In the genomic region with DNA sequence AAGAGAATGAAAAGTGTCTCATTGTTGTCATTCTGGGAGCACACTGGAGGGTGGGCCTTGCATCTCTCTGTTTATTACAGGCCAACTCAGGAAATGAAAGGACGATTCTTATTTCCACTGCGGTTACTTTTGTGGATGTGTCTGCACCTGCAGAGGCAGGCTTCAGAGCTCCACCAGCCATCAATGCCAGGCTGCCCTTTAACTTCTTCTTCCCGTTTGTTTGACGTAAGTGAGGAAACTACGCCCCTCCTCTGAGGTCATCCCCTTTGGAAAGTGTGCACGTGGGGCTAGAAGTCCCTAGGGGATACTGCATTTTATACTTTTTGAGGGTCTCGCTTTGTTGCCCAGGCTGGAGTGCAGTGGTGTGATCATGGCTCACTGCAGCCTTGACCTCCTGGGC, we compare ENCODE assay signal across 12 cellular contexts. TPM values are rescaled to one million over a fixed set of nuclear protein-coding genes. Genes with fewer than 3 reads are reported as not detected.
DNase-seq lines count a peak whose midpoint lies in the region; ATAC-seq and TF ChIP-seq lines count a peak whose summit lies in the region.
"Had no signal": no experiment of that assay in that cellular context is flagged by ENCODE, and none has a peak within 500 bp of the region (broad histone marks: within the 10 kb centered on the region; RNA-seq: fewer than 3 reads in every experiment).

No MANE protein-coding gene starts in this region.

- CTCF ChIA-PET in activated CD8-positive, alpha-beta T cell treated with anti-CD3 and anti-CD28 coated beads for 36 hours (lab: Charles Lee) = no interaction called here

- H3K36me3 ChIP-seq in thymus (ENCODE audit: control insufficient read depth, insufficient read depth) = peaks cover 13% of the 10 kb centered on the region

- peaks cover 34% of the 10 kb centered on the region for H3K4me1 Mint-ChIP-seq in activated CD8-positive, alpha-beta T cell treated with anti-CD3 and anti-CD28 coated beads for 36 hours (ENCODE audit: low read depth)

- H3K9me3 ChIP-seq in thymus (ENCODE audit: control insufficient read depth) = no peaks in the 10 kb centered on the region
- H3K9me3 ChIP-seq: left ventricle myocardium inferior had no signal

- peaks cover 34% of the 10 kb centered on the region for H3K4me1 ChIP-seq in thymus (ENCODE audit: control insufficient read depth, insufficient read depth, low read length)
- H3K4me1 ChIP-seq: foreskin keratinocyte had no signal

- H3K27me3 ChIP-seq in thymus (ENCODE audit: control insufficient read depth, insufficient read depth) = no peaks in the 10 kb centered on the region
- H3K27me3 ChIP-seq: foreskin keratinocyte had no signal

- peak overlapping the region; percentile 67 for H3K27ac ChIP-seq in thymus (ENCODE audit: low read depth)
- H3K27ac ChIP-seq: foreskin keratinocyte, left ventricle myocardium inferior had no signal

- H3K4me3 Mint-ChIP-seq in activated CD8-positive, alpha-beta T cell treated with anti-CD3 and anti-CD28 coated beads for 36 hours = no peak overlapping the region

- H3K4me3 ChIP-seq in thymus (ENCODE audit: low read length) = no peak overlapping the region
- H3K4me3 ChIP-seq: left ventricle myocardium inferior had no signal

- 14% methylated on average over 7 of the region's 7 CpGs for WGBS in thymus

- POLR2A ChIA-PET in activated CD8-positive, alpha-beta T cell treated with anti-CD3 and anti-CD28 coated beads for 36 hours (lab: Charles Lee) = interaction anchor here (1.4 kb wide), 1 partner anchor 10 kb away, joined by 4 read pairs; no protein-coding TSS in a partner anchor

- H3K9me3 Mint-ChIP-seq in activated CD8-positive, alpha-beta T cell treated with anti-CD3 and anti-CD28 coated beads for 36 hours = no peaks in the 10 kb centered on the region

- TF ChIP-seq CTCF in activated CD8-positive, alpha-beta T cell treated with anti-CD3 and anti-CD28 coated beads for 36 hours (IDR thresholded peaks at IDR 0.05) = no peak

- peak; percentile 28 for DNase-seq in stimulated activated CD4-positive, alpha-beta T cell treated with anti-CD3 and anti-CD28 coated beads, Interleukin-15, amount 100 ng/mL, for 24 hours
- DNase-seq in stimulated activated CD4-positive, alpha-beta T cell treated with anti-CD3 and anti-CD28 coated beads, Interleukin-12 subunit alpha, Interleukin-12 subunit beta, amount 100 ng/mL, for 4 hours = no peak
- peak; percentile 61 for DNase-seq in activated CD8-positive, alpha-beta T cell treated with anti-CD3 and anti-CD28 coated beads for 36 hours
- DNase-seq in NCI-H526 (lab: John Stamatoyannopoulos, UW) = no peak
- DNase-seq in inferior parietal cortex (ENCODE audit: extremely low spot score) = no peak
- DNase-seq: foreskin keratinocyte, left ventricle myocardium inferior, NCI-H226 had no signal

- H3K27me3 Mint-ChIP-seq in activated CD8-positive, alpha-beta T cell treated with anti-CD3 and anti-CD28 coated beads for 36 hours = no peaks in the 10 kb centered on the region

- H3K27ac Mint-ChIP-seq in activated CD8-positive, alpha-beta T cell treated with anti-CD3 and anti-CD28 coated beads for 36 hours = peak overlapping the region; percentile 80

- H3K36me3 Mint-ChIP-seq in activated CD8-positive, alpha-beta T cell treated with anti-CD3 and anti-CD28 coated beads for 36 hours (ENCODE audit: low read depth) = peaks cover 48% of the 10 kb centered on the region

- ATAC-seq in HG02759 (IDR thresholded peaks at IDR 0.05; ENCODE audit: unreplicated experiment) (peak; percentile 61), HG03521 (IDR thresholded peaks at IDR 0.05; ENCODE audit: unreplicated experiment) (no peak)
- peak; percentile 96 for ATAC-seq in activated CD8-positive, alpha-beta T cell treated with anti-CD3 and anti-CD28 coated beads for 36 hours
- ATAC-seq: foreskin keratinocyte, SK-N-SH treated with all-trans-retinoic acid at 6 μM for 48 hours had no signal

- intact Hi-C loops in activated CD8-positive, alpha-beta T cell treated with anti-CD3 and anti-CD28 coated beads for 36 hours (cut with micrococcal nuclease) = loop anchor here (5.0 kb wide), 1 partner anchor 50 kb away; no protein-coding TSS in a partner anchor

RNA-seq across cellular contexts. Expression of a gene that starts 33.7 kb away (rescaled TPM):
- 1 to 10 TPM; 7.9 to 8.6 TPM for total RNA-seq in activated CD8-positive, alpha-beta T cell treated with anti-CD3 and anti-CD28 coated beads for 36 hours
- 17.9 TPM for polyA plus RNA-seq in thymus

RNA-seq across cellular contexts. Expression of a gene that starts 41.2 kb away (rescaled TPM):
- total RNA-seq in activated CD8-positive, alpha-beta T cell treated with anti-CD3 and anti-CD28 coated beads for 36 hours = 10 to 100 TPM; 23.0 to 24.2 TPM
- polyA plus RNA-seq in thymus = 35.1 TPM

Comparison
In these comparisons a context has a peak if more than half of its experiments do, and no peak if none do; other contexts are left out.
1. DNase-seq: peak in stimulated activated CD4-positive, alpha-beta T cell treated with anti-CD3 and anti-CD28 coated beads, Interleukin-15, amount 100 ng/mL, for 24 hours (single experiment) and activated CD8-positive, alpha-beta T cell treated with anti-CD3 and anti-CD28 coated beads for 36 hours (single experiment); none in stimulated activated CD4-positive, alpha-beta T cell treated with anti-CD3 and anti-CD28 coated beads, Interleukin-12 subunit alpha, Interleukin-12 subunit beta, amount 100 ng/mL, for 4 hours (single experiment), NCI-H526 (0 of 2) and inferior parietal cortex (single experiment).